17 cellular contexts compared by ENCODE assay signal in genomic region chr2:10629819-10630532, GRCh38.
"Had no signal": no experiment of that assay in that cellular context is flagged by ENCODE, and none has a peak within 500 bp of the region (broad histone marks: within the 10 kb centered on the region; RNA-seq: fewer than 3 reads in every experiment).

No MANE protein-coding gene starts in this region.

- H3K27ac Mint-ChIP-seq: activated naive CD4-positive, alpha-beta T cell treated with anti-CD3 and anti-CD28 coated beads for 36 hours; activated naive CD8-positive, alpha-beta T cell treated with anti-CD3 and anti-CD28 coated beads for 36 hours; T-cell had no signal

- H3K4me2 ChIP-seq: KMS-11 had no signal

- H3K9me3 Mint-ChIP-seq: activated naive CD4-positive, alpha-beta T cell treated with anti-CD3 and anti-CD28 coated beads for 36 hours; activated naive CD8-positive, alpha-beta T cell treated with anti-CD3 and anti-CD28 coated beads for 36 hours; T-cell had no signal

- ATAC-seq: T-cell had no signal

- H3K27ac ChIP-seq: KMS-11 had no signal

- H3K4me3 Mint-ChIP-seq: activated naive CD4-positive, alpha-beta T cell treated with anti-CD3 and anti-CD28 coated beads for 36 hours; activated naive CD8-positive, alpha-beta T cell treated with anti-CD3 and anti-CD28 coated beads for 36 hours; T-cell had no signal

- H3K27me3 Mint-ChIP-seq: activated naive CD8-positive, alpha-beta T cell treated with anti-CD3 and anti-CD28 coated beads for 36 hours; T-cell had no signal

- H3K9ac ChIP-seq: KMS-11 had no signal

- DNase-seq: activated CD4-positive, CD25-positive, alpha-beta regulatory T cell; activated effector memory CD4-positive, alpha-beta T cell treated with anti-CD3 and anti-CD28 coated beads, Interleukin-2, amount 50 U/mL, for 16 hours; activated naive CD4-positive, alpha-beta T cell treated with anti-CD3 and anti-CD28 coated beads for 36 hours; activated naive CD8-positive, alpha-beta T cell treated with anti-CD3 and anti-CD28 coated beads for 36 hours; activated T-cell treated with anti-CD3 and anti-CD28 coated beads, Interleukin-2, amount 50 U/mL, for 1 hour; cerebellar nuclear complex; NCI-H1092; NCI-H1417; NCI-H2171; NCI-H2227 treated with DMSO at 0.1 percent for 48 hours; NCI-H526 treated with DMSO at 0.1 percent for 48 hours; NCI-H82; SIG-M5; T-cell; T-helper 2 cell; T1000 had no signal
